1 cellular context compared by ENCODE assay signal in the genomic region with DNA sequence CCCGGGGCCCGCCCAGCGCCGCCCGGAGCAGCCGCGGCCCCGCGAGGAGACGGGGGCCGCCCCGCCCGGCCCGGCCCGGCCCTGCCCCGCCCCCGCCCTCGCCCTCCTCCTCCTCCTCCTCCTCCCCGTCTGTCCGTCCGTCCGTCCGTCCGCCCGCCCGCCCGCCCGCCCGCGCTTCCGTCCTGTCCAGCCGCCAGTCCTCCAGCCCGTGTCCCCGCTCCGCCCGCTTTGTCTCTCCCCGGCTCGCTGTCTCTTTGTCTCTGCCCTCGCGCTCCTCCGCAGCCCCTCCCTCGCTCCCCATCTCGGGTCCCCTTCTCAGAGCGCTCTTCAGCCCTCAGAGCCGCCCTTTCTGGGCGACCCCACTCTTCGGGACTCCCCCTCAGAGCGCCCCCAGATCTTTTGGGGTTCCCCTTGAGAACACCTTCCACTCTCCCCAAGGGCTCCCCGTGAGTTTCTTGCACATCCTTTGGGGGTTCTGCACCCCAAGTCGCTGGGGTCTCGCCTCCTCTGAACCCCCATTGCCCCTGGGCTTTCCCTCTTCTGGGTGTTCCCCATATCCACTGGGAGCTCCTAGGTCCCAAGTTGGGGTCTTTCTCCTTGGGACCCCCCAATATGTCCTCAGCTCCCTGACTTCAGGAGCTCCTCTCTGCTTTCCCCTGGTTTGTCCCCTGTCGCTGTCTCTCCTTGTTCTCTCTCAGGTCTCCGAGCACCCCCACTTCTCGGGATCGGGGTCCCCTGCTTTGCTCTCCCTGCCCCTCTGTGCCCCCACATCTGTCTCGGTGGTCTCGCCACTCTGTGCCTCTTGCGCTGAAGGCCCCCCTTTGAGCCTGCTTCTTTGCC.
TF ChIP-seq lines count a peak whose summit lies in the region.

No MANE protein-coding gene starts in this region.

TF ChIP-seq in HepG2, 621 proteins besides CTCF, POLR2A, EP300 and RAD21 (continued from another document and continues in another):
- TF ChIP-seq, protein P1, sequence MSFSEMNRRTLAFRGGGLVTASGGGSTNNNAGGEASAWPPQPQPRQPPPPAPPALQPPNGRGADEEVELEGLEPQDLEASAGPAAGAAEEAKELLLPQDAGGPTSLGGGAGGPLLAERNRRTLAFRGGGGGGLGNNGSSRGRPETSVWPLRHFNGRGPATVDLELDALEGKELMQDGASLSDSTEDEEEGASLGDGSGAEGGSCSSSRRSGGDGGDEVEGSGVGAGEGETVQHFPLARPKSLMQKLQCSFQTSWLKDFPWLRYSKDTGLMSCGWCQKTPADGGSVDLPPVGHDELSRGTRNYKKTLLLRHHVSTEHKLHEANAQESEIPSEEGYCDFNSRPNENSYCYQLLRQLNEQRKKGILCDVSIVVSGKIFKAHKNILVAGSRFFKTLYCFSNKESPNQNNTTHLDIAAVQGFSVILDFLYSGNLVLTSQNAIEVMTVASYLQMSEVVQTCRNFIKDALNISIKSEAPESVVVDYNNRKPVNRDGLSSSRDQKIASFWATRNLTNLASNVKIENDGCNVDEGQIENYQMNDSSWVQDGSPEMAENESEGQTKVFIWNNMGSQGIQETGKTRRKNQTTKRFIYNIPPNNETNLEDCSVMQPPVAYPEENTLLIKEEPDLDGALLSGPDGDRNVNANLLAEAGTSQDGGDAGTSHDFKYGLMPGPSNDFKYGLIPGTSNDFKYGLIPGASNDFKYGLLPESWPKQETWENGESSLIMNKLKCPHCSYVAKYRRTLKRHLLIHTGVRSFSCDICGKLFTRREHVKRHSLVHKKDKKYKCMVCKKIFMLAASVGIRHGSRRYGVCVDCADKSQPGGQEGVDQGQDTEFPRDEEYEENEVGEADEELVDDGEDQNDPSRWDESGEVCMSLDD (CRISPR knock-in tag; IDR thresholded peaks at IDR 0.05; ENCODE audit: borderline replicate concordance): peak; percentile 90; the same call in 1 of the 2 replicates
- TF ChIP-seq ATF1 (CRISPR knock-in tag; IDR thresholded peaks at IDR 0.05) (no peak), ZNF773 (CRISPR knock-in tag; IDR thresholded peaks at IDR 0.05; ENCODE audit: borderline replicate concordance) (no peak), RXRA (CRISPR knock-in tag; IDR thresholded peaks at IDR 0.05) (peak; percentile 39; the same call in 1 of the 2 replicates), RAD51 (IDR thresholded peaks at IDR 0.05; ENCODE audit: borderline replicate concordance) (no peak), NFIB (CRISPR knock-in tag; IDR thresholded peaks at IDR 0.05; ENCODE audit: borderline replicate concordance) (no peak), KDM2A (CRISPR knock-in tag; IDR thresholded peaks at IDR 0.05; ENCODE audit: borderline replicate concordance, low read depth) (peak; percentile 58; the same call in 1 of the 2 replicates), XRCC5 (optimal IDR thresholded peaks at IDR 0.05; ENCODE audit: low read length) (no peak), ZFP36L1 (CRISPR knock-in tag; IDR thresholded peaks at IDR 0.05) (no peak), GZF1 (CRISPR knock-in tag; IDR thresholded peaks at IDR 0.05) (no peak), IRF2 (CRISPR knock-in tag; IDR thresholded peaks at IDR 0.05) (no peak), GFI1 (CRISPR knock-in tag; IDR thresholded peaks at IDR 0.05; ENCODE audit: borderline replicate concordance) (no peak), RBAK (CRISPR knock-in tag; IDR thresholded peaks at IDR 0.05) (no peak), POGZ (CRISPR knock-in tag; IDR thresholded peaks at IDR 0.05) (no peak), KMT2B (CRISPR knock-in tag; IDR thresholded peaks at IDR 0.05) (no peak), ZNF777 (CRISPR knock-in tag; IDR thresholded peaks at IDR 0.05) (no peak), FOXA1 (IDR thresholded peaks at IDR 0.05) (no peak), FOXA1 (CRISPR knock-in tag; IDR thresholded peaks at IDR 0.05) (no peak), MYNN (CRISPR knock-in tag; IDR thresholded peaks at IDR 0.05; ENCODE audit: low read depth) (no peak), ZNF335 (CRISPR knock-in tag; IDR thresholded peaks at IDR 0.05) (0 out of 2 replicates have a peak, but pooled peaks have one; percentile 5), ZNF20 (CRISPR knock-in tag; IDR thresholded peaks at IDR 0.05) (no peak)
- TF ChIP-seq, protein P2, sequence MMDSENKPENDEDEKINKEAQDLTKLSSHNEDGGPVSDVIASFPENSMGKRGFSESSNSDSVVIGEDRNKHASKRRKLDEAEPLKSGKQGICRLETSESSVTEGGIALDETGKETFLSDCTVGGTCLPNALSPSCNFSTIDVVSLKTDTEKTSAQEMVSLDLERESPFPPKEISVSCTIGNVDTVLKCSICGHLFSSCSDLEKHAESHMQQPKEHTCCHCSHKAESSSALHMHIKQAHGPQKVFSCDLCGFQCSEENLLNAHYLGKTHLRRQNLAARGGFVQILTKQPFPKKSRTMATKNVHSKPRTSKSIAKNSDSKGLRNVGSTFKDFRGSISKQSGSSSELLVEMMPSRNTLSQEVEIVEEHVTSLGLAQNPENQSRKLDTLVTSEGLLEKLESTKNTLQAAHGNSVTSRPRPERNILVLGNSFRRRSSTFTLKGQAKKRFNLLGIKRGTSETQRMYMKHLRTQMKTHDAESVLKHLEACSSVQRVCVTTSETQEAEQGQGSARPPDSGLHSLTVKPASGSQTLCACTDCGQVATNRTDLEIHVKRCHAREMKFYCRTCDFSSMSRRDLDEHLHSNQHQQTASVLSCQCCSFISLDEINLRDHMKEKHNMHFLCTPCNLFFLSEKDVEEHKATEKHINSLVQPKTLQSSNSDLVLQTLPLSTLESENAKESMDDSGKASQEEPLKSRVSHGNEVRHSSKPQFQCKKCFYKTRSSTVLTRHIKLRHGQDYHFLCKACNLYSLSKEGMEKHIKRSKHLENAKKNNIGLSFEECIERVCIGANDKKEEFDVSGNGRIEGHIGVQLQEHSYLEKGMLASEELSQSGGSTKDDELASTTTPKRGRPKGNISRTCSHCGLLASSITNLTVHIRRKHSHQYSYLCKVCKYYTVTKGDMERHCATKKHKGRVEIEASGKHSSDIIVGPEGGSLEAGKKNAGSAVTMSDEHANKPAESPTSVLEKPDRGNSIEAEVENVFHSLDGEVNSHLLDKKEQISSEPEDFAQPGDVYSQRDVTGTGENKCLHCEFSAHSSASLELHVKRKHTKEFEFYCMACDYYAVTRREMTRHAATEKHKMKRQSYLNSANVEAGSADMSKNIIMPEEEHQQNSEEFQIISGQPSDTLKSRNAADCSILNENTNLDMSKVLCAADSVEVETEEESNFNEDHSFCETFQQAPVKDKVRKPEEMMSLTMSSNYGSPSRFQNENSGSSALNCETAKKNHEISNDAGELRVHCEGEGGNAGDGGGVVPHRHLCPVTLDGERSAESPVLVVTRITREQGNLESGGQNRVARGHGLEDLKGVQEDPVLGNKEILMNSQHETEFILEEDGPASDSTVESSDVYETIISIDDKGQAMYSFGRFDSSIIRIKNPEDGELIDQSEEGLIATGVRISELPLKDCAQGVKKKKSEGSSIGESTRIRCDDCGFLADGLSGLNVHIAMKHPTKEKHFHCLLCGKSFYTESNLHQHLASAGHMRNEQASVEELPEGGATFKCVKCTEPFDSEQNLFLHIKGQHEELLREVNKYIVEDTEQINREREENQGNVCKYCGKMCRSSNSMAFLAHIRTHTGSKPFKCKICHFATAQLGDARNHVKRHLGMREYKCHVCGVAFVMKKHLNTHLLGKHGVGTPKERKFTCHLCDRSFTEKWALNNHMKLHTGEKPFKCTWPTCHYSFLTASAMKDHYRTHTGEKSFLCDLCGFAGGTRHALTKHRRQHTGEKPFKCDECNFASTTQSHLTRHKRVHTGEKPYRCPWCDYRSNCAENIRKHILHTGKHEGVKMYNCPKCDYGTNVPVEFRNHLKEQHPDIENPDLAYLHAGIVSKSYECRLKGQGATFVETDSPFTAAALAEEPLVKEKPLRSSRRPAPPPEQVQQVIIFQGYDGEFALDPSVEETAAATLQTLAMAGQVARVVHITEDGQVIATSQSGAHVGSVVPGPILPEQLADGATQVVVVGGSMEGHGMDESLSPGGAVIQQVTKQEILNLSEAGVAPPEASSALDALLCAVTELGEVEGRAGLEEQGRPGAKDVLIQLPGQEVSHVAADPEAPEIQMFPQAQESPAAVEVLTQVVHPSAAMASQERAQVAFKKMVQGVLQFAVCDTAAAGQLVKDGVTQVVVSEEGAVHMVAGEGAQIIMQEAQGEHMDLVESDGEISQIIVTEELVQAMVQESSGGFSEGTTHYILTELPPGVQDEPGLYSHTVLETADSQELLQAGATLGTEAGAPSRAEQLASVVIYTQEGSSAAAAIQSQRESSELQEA (CRISPR knock-in tag; IDR thresholded peaks at IDR 0.05; ENCODE audit: not compliant biosample characterization): no peak
- TF ChIP-seq, protein P3, sequence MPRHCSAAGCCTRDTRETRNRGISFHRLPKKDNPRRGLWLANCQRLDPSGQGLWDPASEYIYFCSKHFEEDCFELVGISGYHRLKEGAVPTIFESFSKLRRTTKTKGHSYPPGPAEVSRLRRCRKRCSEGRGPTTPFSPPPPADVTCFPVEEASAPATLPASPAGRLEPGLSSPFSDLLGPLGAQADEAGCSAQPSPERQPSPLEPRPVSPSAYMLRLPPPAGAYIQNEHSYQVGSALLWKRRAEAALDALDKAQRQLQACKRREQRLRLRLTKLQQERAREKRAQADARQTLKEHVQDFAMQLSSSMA (CRISPR knock-in tag; IDR thresholded peaks at IDR 0.05): 0 out of 2 replicates have a peak, but pooled peaks have one; percentile 30
- TF ChIP-seq, protein P4, sequence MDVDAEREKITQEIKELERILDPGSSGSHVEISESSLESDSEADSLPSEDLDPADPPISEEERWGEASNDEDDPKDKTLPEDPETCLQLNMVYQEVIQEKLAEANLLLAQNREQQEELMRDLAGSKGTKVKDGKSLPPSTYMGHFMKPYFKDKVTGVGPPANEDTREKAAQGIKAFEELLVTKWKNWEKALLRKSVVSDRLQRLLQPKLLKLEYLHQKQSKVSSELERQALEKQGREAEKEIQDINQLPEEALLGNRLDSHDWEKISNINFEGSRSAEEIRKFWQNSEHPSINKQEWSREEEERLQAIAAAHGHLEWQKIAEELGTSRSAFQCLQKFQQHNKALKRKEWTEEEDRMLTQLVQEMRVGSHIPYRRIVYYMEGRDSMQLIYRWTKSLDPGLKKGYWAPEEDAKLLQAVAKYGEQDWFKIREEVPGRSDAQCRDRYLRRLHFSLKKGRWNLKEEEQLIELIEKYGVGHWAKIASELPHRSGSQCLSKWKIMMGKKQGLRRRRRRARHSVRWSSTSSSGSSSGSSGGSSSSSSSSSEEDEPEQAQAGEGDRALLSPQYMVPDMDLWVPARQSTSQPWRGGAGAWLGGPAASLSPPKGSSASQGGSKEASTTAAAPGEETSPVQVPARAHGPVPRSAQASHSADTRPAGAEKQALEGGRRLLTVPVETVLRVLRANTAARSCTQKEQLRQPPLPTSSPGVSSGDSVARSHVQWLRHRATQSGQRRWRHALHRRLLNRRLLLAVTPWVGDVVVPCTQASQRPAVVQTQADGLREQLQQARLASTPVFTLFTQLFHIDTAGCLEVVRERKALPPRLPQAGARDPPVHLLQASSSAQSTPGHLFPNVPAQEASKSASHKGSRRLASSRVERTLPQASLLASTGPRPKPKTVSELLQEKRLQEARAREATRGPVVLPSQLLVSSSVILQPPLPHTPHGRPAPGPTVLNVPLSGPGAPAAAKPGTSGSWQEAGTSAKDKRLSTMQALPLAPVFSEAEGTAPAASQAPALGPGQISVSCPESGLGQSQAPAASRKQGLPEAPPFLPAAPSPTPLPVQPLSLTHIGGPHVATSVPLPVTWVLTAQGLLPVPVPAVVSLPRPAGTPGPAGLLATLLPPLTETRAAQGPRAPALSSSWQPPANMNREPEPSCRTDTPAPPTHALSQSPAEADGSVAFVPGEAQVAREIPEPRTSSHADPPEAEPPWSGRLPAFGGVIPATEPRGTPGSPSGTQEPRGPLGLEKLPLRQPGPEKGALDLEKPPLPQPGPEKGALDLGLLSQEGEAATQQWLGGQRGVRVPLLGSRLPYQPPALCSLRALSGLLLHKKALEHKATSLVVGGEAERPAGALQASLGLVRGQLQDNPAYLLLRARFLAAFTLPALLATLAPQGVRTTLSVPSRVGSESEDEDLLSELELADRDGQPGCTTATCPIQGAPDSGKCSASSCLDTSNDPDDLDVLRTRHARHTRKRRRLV (CRISPR knock-in tag; IDR thresholded peaks at IDR 0.05): no peak
- TF ChIP-seq, protein P5, sequence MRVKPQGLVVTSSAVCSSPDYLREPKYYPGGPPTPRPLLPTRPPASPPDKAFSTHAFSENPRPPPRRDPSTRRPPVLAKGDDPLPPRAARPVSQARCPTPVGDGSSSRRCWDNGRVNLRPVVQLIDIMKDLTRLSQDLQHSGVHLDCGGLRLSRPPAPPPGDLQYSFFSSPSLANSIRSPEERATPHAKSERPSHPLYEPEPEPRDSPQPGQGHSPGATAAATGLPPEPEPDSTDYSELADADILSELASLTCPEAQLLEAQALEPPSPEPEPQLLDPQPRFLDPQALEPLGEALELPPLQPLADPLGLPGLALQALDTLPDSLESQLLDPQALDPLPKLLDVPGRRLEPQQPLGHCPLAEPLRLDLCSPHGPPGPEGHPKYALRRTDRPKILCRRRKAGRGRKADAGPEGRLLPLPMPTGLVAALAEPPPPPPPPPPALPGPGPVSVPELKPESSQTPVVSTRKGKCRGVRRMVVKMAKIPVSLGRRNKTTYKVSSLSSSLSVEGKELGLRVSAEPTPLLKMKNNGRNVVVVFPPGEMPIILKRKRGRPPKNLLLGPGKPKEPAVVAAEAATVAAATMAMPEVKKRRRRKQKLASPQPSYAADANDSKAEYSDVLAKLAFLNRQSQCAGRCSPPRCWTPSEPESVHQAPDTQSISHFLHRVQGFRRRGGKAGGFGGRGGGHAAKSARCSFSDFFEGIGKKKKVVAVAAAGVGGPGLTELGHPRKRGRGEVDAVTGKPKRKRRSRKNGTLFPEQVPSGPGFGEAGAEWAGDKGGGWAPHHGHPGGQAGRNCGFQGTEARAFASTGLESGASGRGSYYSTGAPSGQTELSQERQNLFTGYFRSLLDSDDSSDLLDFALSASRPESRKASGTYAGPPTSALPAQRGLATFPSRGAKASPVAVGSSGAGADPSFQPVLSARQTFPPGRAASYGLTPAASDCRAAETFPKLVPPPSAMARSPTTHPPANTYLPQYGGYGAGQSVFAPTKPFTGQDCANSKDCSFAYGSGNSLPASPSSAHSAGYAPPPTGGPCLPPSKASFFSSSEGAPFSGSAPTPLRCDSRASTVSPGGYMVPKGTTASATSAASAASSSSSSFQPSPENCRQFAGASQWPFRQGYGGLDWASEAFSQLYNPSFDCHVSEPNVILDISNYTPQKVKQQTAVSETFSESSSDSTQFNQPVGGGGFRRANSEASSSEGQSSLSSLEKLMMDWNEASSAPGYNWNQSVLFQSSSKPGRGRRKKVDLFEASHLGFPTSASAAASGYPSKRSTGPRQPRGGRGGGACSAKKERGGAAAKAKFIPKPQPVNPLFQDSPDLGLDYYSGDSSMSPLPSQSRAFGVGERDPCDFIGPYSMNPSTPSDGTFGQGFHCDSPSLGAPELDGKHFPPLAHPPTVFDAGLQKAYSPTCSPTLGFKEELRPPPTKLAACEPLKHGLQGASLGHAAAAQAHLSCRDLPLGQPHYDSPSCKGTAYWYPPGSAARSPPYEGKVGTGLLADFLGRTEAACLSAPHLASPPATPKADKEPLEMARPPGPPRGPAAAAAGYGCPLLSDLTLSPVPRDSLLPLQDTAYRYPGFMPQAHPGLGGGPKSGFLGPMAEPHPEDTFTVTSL (CRISPR knock-in tag; IDR thresholded peaks at IDR 0.05; ENCODE audit: borderline replicate concordance): 0 out of 2 replicates have a peak, but pooled peaks have one; percentile 6
- TF ChIP-seq, protein P6, sequence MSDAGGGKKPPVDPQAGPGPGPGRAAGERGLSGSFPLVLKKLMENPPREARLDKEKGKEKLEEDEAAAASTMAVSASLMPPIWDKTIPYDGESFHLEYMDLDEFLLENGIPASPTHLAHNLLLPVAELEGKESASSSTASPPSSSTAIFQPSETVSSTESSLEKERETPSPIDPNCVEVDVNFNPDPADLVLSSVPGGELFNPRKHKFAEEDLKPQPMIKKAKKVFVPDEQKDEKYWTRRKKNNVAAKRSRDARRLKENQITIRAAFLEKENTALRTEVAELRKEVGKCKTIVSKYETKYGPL (CRISPR knock-in tag; IDR thresholded peaks at IDR 0.05): no peak
